14 cellular contexts compared by ENCODE assay signal in genomic region chr2:132400169-132400900, GRCh38. TPM values are rescaled to one million over a fixed set of nuclear protein-coding genes. Genes with fewer than 3 reads are reported as not detected.
DNase-seq lines count a peak whose midpoint lies in the region; ATAC-seq, FAIRE-seq and TF ChIP-seq lines count a peak whose summit lies in the region.
"Had no signal": no experiment of that assay in that cellular context is flagged by ENCODE, and none has a peak within 500 bp of the region (broad histone marks: within the 10 kb centered on the region; RNA-seq: fewer than 3 reads in every experiment).

No MANE protein-coding gene starts in this region.

- WGBS in pancreas, 2 donors, result 26 to 36% methylated on average over 2 of the region's 2 CpGs

- H3K36me3 ChIP-seq in pancreas, result no peaks in the 10 kb centered on the region
- H3K36me3 ChIP-seq: esophagus squamous epithelium had no signal

- intact Hi-C loops in pancreas (cut with DNase I), result no loop called here

- FAIRE-seq in pancreas (lab: Jason Lieb, UNC), result no peak
- FAIRE-seq: RCC 7860 had no signal

- ATAC-seq in pancreas (peak in 3 of 4 donors; percentile 52 to 73 (median 55)), GM21619 (IDR thresholded peaks at IDR 0.05; ENCODE audit: unreplicated experiment) (no peak)

- H3K4me3 ChIP-seq in choroid plexus epithelial cell (ENCODE audit: low read depth, low read length) (no peak overlapping the region), pancreas (no peak overlapping the region)
- H3K4me3 ChIP-seq: esophagus squamous epithelium had no signal

- H3K4me1 ChIP-seq in pancreas, result no peaks in the 10 kb centered on the region
- H3K4me1 ChIP-seq: esophagus squamous epithelium had no signal

- no peak overlapping the region for H3K27ac ChIP-seq in pancreas
- H3K27ac ChIP-seq: esophagus squamous epithelium, KMS-11 had no signal

- TF ChIP-seq CTCF in choroid plexus epithelial cell (conservative IDR thresholded peaks at IDR 0.05; ENCODE audit: low read depth, low read length), result peak; percentile 42
- no peak for TF ChIP-seq CTCF in pancreas (IDR thresholded peaks at IDR 0.05)

- H3K9me3 ChIP-seq in pancreas, result no peaks in the 10 kb centered on the region
- H3K9me3 ChIP-seq: esophagus squamous epithelium had no signal

- no peaks in the 10 kb centered on the region for H3K27me3 ChIP-seq in pancreas

- DNase-seq in GM03348 (ENCODE audit: low spot score), result peak; percentile 22
- peak; percentile 89 to 94 for DNase-seq in NOMO-1 (lab: John Stamatoyannopoulos, UW; ENCODE audit: unreplicated experiment in 2 of 2)
- peak; percentile 78 for DNase-seq in choroid plexus epithelial cell (ENCODE audit: low read depth)
- no peak for DNase-seq in pancreas
- no peak for DNase-seq in NCI-H526 (lab: John Stamatoyannopoulos, UW)
- DNase-seq in NCI-H2171 treated with DMSO at 0.1 percent for 48 hours (lab: John Stamatoyannopoulos, UW), result no peak
- DNase-seq: activated CD4-positive, alpha-beta memory T cell treated with anti-CD3 and anti-CD28 coated beads, Interleukin-2, amount 10 ng/mL, durations not matched to agents 7 days and 5 days; activated gamma-delta T cell; central memory CD4-positive, alpha-beta T cell; esophagus squamous epithelium; T-helper 9 cell had no signal

RNA-seq across cellular contexts. Expression of gene GPR39, which starts 16.3 kb away (rescaled TPM):
- total RNA-seq in pancreas, result 1 to 10 TPM; 3.2 to 8.1 (median 4.5) TPM
- 1 to 10 TPM; 2.3 to 3.1 TPM for polyA plus RNA-seq in pancreas
- total RNA-seq: activated CD4-positive, alpha-beta memory T cell treated with anti-CD3 and anti-CD28 coated beads, Interleukin-2, amount 10 ng/mL, durations not matched to agents 7 days and 5 days had no signal

Comparison
In these comparisons a context has a peak if more than half of its experiments do, and no peak if none do; other contexts are left out.
1. DNase-seq: peak in GM03348 (single experiment), NOMO-1 (2 of 2) and choroid plexus epithelial cell (single experiment); none in pancreas (0 of 6), NCI-H526 (0 of 2) and NCI-H2171 treated with DMSO at 0.1 percent for 48 hours (single experiment).